Comparison of ENCODE assay signal across 12 cellular contexts in genomic region chr2:84526562-84526961, GRCh38. TPM values are rescaled to one million over a fixed set of nuclear protein-coding genes. Genes with fewer than 3 reads are reported as not detected.
DNase-seq lines count a peak whose midpoint lies in the region; ATAC-seq and TF ChIP-seq lines count a peak whose summit lies in the region.
"Had no signal": no experiment of that assay in that cellular context is flagged by ENCODE, and none has a peak within 500 bp of the region (broad histone marks: within the 10 kb centered on the region; RNA-seq: fewer than 3 reads in every experiment).

No MANE protein-coding gene starts in this region.

- POLR2A ChIA-PET in naive thymus-derived CD8-positive, alpha-beta T cell (lab: Charles Lee): interaction anchor here (1.0 kb wide), 2 partner anchors 356 to 399 kb away, joined by 4 to 5 read pairs; no protein-coding TSS in a partner anchor

- no peaks in the 10 kb centered on the region for H3K4me1 ChIP-seq in MM.1S (ENCODE audit: low read length)

- no peaks in the 10 kb centered on the region for H3K9me2 ChIP-seq in MM.1S (replicated peaks; ENCODE audit: insufficient read depth, low read length)
- H3K9me2 ChIP-seq: SK-N-SH had no signal

- peaks cover 0 to 17% (median 0%) of the 10 kb centered on the region in 9 donors for H3K9me3 Mint-ChIP-seq in naive thymus-derived CD8-positive, alpha-beta T cell

- no peak overlapping the region for H2AFZ ChIP-seq in MM.1S (ENCODE audit: low read length)

- peak overlapping the region in 7 of 10 donors; percentile 3 to 72 (median 37) for H3K27ac Mint-ChIP-seq in naive thymus-derived CD8-positive, alpha-beta T cell

- H3K27me3 Mint-ChIP-seq in naive thymus-derived CD8-positive, alpha-beta T cell: peaks cover 0 to 2% (median 0%) of the 10 kb centered on the region in 5 donors

- no peaks in the 10 kb centered on the region for H3F3A ChIP-seq in MM.1S (ENCODE audit: insufficient read depth, low read length)

- peak; percentile 9; the same call in 1 of the 2 replicates for TF ChIP-seq CTCF in MM.1S (IDR thresholded peaks at IDR 0.05; ENCODE audit: low read length)

- ATAC-seq in naive thymus-derived CD8-positive, alpha-beta T cell: no peak

- H3K9ac ChIP-seq in MM.1S (ENCODE audit: low read length): no peak overlapping the region
- H3K9ac ChIP-seq: SK-N-SH had no signal

- no peaks in the 10 kb centered on the region for H3K27me3 ChIP-seq in MM.1S (replicated peaks; ENCODE audit: insufficient read depth, low read length)

- H3K4me3 ChIP-seq in MM.1S (ENCODE audit: low read length): no peak overlapping the region

- peaks cover 0 to 8% (median 5%) of the 10 kb centered on the region in 3 donors for H3K36me3 Mint-ChIP-seq in naive thymus-derived CD8-positive, alpha-beta T cell

- DNase-seq in DMS53 (lab: John Stamatoyannopoulos, UW): peak; percentile 9
- DNase-seq in DMS53 treated with DMSO at 0.1 percent for 48 hours (lab: John Stamatoyannopoulos, UW; ENCODE audit: unreplicated experiment): no peak
- DNase-seq in MM.1S: no peak
- peak; percentile 19 for DNase-seq in dedifferentiated amniotic fluid mesenchymal stem cell (ENCODE audit: extremely low spot score)
- DNase-seq in naive thymus-derived CD8-positive, alpha-beta T cell: peak in 2 of 10 donors; percentile 24 to 26
- no peak for DNase-seq in amniotic stem cell (lab: John Stamatoyannopoulos, UW)
- DNase-seq in SKM-1 treated with dmso at 0.1 percent for 144 hours (lab: John Stamatoyannopoulos, UW; ENCODE audit: unreplicated experiment): no peak
- DNase-seq in GM19240 (ENCODE audit: insufficient read length, low spot score): no peak
- DNase-seq: activated effector memory CD4-positive, alpha-beta T cell treated with anti-CD3 and anti-CD28 coated beads, Interleukin-2, amount 50 U/mL, for 16 hours; NCI-H1105; NCI-H526 treated with DMSO at 0.1 percent for 48 hours; SK-N-SH had no signal

- no peaks in the 10 kb centered on the region for H3K79me2 ChIP-seq in MM.1S (ENCODE audit: low read length)

- no peak overlapping the region for H3K27ac ChIP-seq in MM.1S (ENCODE audit: low read length)

- H3K4me1 Mint-ChIP-seq in naive thymus-derived CD8-positive, alpha-beta T cell: peaks cover 11 to 19% (median 15%) of the 10 kb centered on the region in 4 donors

- peak overlapping the region in 3 of 10 donors; percentile 5 to 45 (median 10) for H3K4me3 Mint-ChIP-seq in naive thymus-derived CD8-positive, alpha-beta T cell

- H3K36me3 ChIP-seq in MM.1S (replicated peaks; ENCODE audit: insufficient read depth, low read length): no peaks in the 10 kb centered on the region

- no peak overlapping the region for H3K4me2 ChIP-seq in MM.1S (ENCODE audit: low read depth, low read length)
- H3K4me2 ChIP-seq: SK-N-SH had no signal

- H3K9me3 ChIP-seq in MM.1S (replicated peaks; ENCODE audit: insufficient read depth, low read length): no peaks in the 10 kb centered on the region
- H3K9me3 ChIP-seq: SK-N-SH had no signal

- H4K20me1 ChIP-seq in MM.1S (ENCODE audit: insufficient read depth, low read length): no peaks in the 10 kb centered on the region

RNA-seq across cellular contexts. Expression of gene DNAH6, which starts 10.3 kb away (rescaled TPM):
- total RNA-seq in naive thymus-derived CD8-positive, alpha-beta T cell: 1 to 10 TPM; 1.2 to 1.5 TPM
- 1 to 10 TPM in 2 of 3 donors, under 1 TPM in 1; 0.74 to 1.6 (median 1.1) TPM for polyA plus RNA-seq in naive thymus-derived CD8-positive, alpha-beta T cell

Comparison
In these comparisons a context has a peak if more than half of its experiments do, and no peak if none do; other contexts are left out.
1. DNase-seq: peak in DMS53 (single experiment) and dedifferentiated amniotic fluid mesenchymal stem cell (single experiment); none in DMS53 treated with DMSO at 0.1 percent for 48 hours (single experiment), MM.1S (single experiment), amniotic stem cell (single experiment), SKM-1 treated with dmso at 0.1 percent for 144 hours (single experiment) and GM19240 (single experiment).